Comparison of ENCODE assay signal across 18 cellular contexts in the genomic region with DNA sequence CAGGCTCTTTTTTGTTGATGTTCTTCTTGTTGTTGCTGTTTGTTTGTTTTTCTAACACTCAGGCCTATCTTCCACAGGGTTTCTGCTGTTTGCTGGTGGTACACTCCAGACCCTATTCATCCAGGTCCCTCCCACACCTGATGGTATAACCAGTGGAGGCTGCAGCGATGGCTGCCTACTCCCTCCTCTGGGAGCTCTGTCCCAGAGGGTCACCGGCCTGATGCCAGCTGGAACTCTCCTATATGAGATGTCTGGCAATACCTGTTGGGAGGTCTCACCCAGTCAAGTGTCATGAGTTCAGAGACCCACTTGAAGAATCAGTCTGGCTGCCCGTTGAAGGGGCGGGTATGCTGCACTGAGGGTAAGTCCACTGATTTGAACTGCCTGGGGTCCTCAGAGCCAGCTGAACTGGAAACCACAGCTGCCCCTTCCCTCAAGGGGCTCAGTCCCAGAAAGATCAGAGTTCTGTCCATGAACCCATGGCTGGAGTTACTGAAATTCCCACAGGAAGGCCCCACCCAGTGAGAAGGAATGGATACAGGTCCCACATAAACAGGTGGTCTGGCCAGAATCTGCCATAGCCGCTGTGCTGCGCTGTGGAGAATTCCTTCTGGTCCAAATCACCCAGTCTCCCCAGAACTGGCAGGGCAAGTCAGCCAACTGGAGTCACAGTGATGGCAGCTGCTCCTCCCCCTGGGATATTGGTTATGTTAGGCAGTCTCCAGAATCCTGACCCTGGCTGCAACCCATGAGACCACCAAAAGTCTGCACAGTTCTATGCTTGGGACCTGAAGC.
DNase-seq lines count a peak whose midpoint lies in the region; ATAC-seq and TF ChIP-seq lines count a peak whose summit lies in the region.
"Had no signal": no experiment of that assay in that cellular context is flagged by ENCODE, and none has a peak within 500 bp of the region (broad histone marks: within the 10 kb centered on the region; RNA-seq: fewer than 3 reads in every experiment).

No MANE protein-coding gene starts in this region.

- no peaks in the 10 kb centered on the region for H3K79me1 ChIP-seq in neuronal stem cell (ENCODE audit: low read depth, low read length)

- ATAC-seq in stimulated activated effector memory CD8-positive, alpha-beta T cell treated with anti-CD3 and anti-CD28 coated beads, Interleukin-12 subunit alpha, Interleukin-12 subunit beta, amount 100 ng/mL, for 72 hours, result peak; percentile 34
- ATAC-seq in GM21528 (IDR thresholded peaks at IDR 0.05; ENCODE audit: low FRiP score, unreplicated experiment), result no peak
- no peak for ATAC-seq in SK-N-SH treated with all-trans-retinoic acid at 6 μM for 48 hours
- ATAC-seq: GM23338 had no signal

- H4K91ac ChIP-seq in neuronal stem cell (ENCODE audit: low read depth, low read length, poor library complexity), result no peak overlapping the region

- H3K18ac ChIP-seq in neuronal stem cell (ENCODE audit: low read length), result peak overlapping the region; percentile 48

- peaks cover 29% of the 10 kb centered on the region for H3K9me3 Mint-ChIP-seq in endodermal cell
- H3K9me3 Mint-ChIP-seq in stimulated activated effector memory CD8-positive, alpha-beta T cell treated with anti-CD3 and anti-CD28 coated beads, Interleukin-12 subunit alpha, Interleukin-12 subunit beta, amount 100 ng/mL, for 72 hours, result peaks cover 24% of the 10 kb centered on the region

- 92 to 100% methylated on average over 1 to 6 of the region's 6 CpGs for WGBS in endodermal cell (ENCODE audit: insufficient coverage in 1 of 2, insufficient read length in 1 of 2), 2 experiments
- WGBS in neuronal stem cell (ENCODE audit: extremely low coverage in 2 of 2, insufficient read length in 2 of 2, insufficient replicate concordance in 1 of 2), 2 donors, result no CpG with 5 or more reads among the region's 6 CpGs

- no peak for TF ChIP-seq CTCF in endodermal cell (conservative IDR thresholded peaks at IDR 0.05)

- peak; percentile 1 for DNase-seq in LHCN-M2 (ENCODE audit: low read depth)
- peak; percentile 38 for DNase-seq in endodermal cell
- no peak for DNase-seq in neuronal stem cell (ENCODE audit: low spot score)
- no peak for DNase-seq in stimulated activated effector memory CD8-positive, alpha-beta T cell treated with anti-CD3 and anti-CD28 coated beads, Interleukin-12 subunit alpha, Interleukin-12 subunit beta, amount 100 ng/mL, for 72 hours (ENCODE audit: low spot score in 2 of 2)
- no peak for DNase-seq in HPDE6-E6E7 (ENCODE audit: extremely low spot score)
- DNase-seq: ACHN; BE2C; C1 segment of cervical spinal cord; CD4-positive, CD25-positive, alpha-beta regulatory T cell; CD8-positive, alpha-beta memory T cell; COR-L47; DMS 273 treated with DMSO at 0.1 percent for 48 hours; DND-41; EL; HCEC 1CT had no signal

- no peak overlapping the region for H2BK120ac ChIP-seq in neuronal stem cell (ENCODE audit: low read depth, low read length)

- no peaks in the 10 kb centered on the region for H3K36me3 Mint-ChIP-seq in endodermal cell (ENCODE audit: low read depth)
- H3K36me3 Mint-ChIP-seq in stimulated activated effector memory CD8-positive, alpha-beta T cell treated with anti-CD3 and anti-CD28 coated beads, Interleukin-12 subunit alpha, Interleukin-12 subunit beta, amount 100 ng/mL, for 72 hours, result no peaks in the 10 kb centered on the region
- H3K36me3 Mint-ChIP-seq: CD4-positive, CD25-positive, alpha-beta regulatory T cell; CD8-positive, alpha-beta memory T cell had no signal

- H3K36me3 ChIP-seq in endodermal cell (ENCODE audit: control insufficient read depth, insufficient read depth, low read length) (no peaks in the 10 kb centered on the region), neuronal stem cell (replicated peaks in 1 of 2; ENCODE audit: control insufficient read depth in 2 of 2, insufficient read depth in 2 of 2, low read length in 2 of 2) (no peaks in the 10 kb centered on the region)
- H3K36me3 ChIP-seq: BE2C had no signal

- no peak overlapping the region for H4K8ac ChIP-seq in neuronal stem cell (ENCODE audit: low read depth, low read length)

- H3K27ac Mint-ChIP-seq in endodermal cell, result no peak overlapping the region
- H3K27ac Mint-ChIP-seq in stimulated activated effector memory CD8-positive, alpha-beta T cell treated with anti-CD3 and anti-CD28 coated beads, Interleukin-12 subunit alpha, Interleukin-12 subunit beta, amount 100 ng/mL, for 72 hours, result no peak overlapping the region
- H3K27ac Mint-ChIP-seq: CD4-positive, CD25-positive, alpha-beta regulatory T cell; CD8-positive, alpha-beta memory T cell; GM23338 had no signal

- H3K4me1 ChIP-seq in endodermal cell (ENCODE audit: control insufficient read depth, insufficient read depth, low read length) (peaks cover 14% of the 10 kb centered on the region), neuronal stem cell (ENCODE audit: control insufficient read depth in 2 of 2, insufficient read depth in 1 of 2, low read depth in 1 of 2, low read length in 2 of 2) (no peaks in the 10 kb centered on the region)
- H3K4me1 ChIP-seq: BE2C had no signal

- H3K4me1 Mint-ChIP-seq in endodermal cell, result peaks cover 20% of the 10 kb centered on the region
- no peaks in the 10 kb centered on the region for H3K4me1 Mint-ChIP-seq in stimulated activated effector memory CD8-positive, alpha-beta T cell treated with anti-CD3 and anti-CD28 coated beads, Interleukin-12 subunit alpha, Interleukin-12 subunit beta, amount 100 ng/mL, for 72 hours
- H3K4me1 Mint-ChIP-seq: CD4-positive, CD25-positive, alpha-beta regulatory T cell; CD8-positive, alpha-beta memory T cell; GM23338 had no signal

- H3K9me3 ChIP-seq in endodermal cell (ENCODE audit: control insufficient read depth, low read length) (peaks cover 11% of the 10 kb centered on the region), neuronal stem cell (replicated peaks in 1 of 2; ENCODE audit: control insufficient read depth in 2 of 2, insufficient read depth in 1 of 2, low read depth in 1 of 2, low read length in 2 of 2) (no peaks in the 10 kb centered on the region)

- no peak overlapping the region for H2AFZ ChIP-seq in neuronal stem cell (ENCODE audit: low read length)
- H2AFZ ChIP-seq: GM23338 had no signal

- H3K4me3 ChIP-seq in endodermal cell (ENCODE audit: low read length) (no peak overlapping the region), neuronal stem cell (ENCODE audit: low read length in 2 of 2) (no peak overlapping the region)
- H3K4me3 ChIP-seq: GM23338 had no signal

- H2BK12ac ChIP-seq in neuronal stem cell (ENCODE audit: low read length), result no peak overlapping the region

- H3K27me3 ChIP-seq in endodermal cell (ENCODE audit: control insufficient read depth, insufficient read depth, low read length, poor library complexity, severe bottlenecking) (no peaks in the 10 kb centered on the region), neuronal stem cell (ENCODE audit: control insufficient read depth in 3 of 3, insufficient read depth in 3 of 3, low read depth in 1 of 3, low read length in 3 of 3) (no peaks in the 10 kb centered on the region)
- H3K27me3 ChIP-seq: BE2C had no signal

- H3K9ac ChIP-seq in endodermal cell (ENCODE audit: extremely low read depth, low read length, poor library complexity, severe bottlenecking) (no peak overlapping the region), neuronal stem cell (ENCODE audit: low read depth, low read length, poor library complexity) (no peak overlapping the region)

- H3K14ac ChIP-seq in neuronal stem cell (ENCODE audit: low read length), result no peak overlapping the region

- H2BK15ac ChIP-seq in neuronal stem cell (ENCODE audit: low read length), result no peak overlapping the region

- no peak overlapping the region for H2AK5ac ChIP-seq in neuronal stem cell (ENCODE audit: low read depth, low read length)

- H3K4me2 ChIP-seq in neuronal stem cell (ENCODE audit: insufficient read depth, low read length, poor library complexity, severe bottlenecking), result no peak overlapping the region
- H3K4me2 ChIP-seq: GM23338 had no signal

- H2BK5ac ChIP-seq in neuronal stem cell (ENCODE audit: low read length), result no peak overlapping the region

- H3K4me3 Mint-ChIP-seq in endodermal cell, result no peak overlapping the region
- no peak overlapping the region for H3K4me3 Mint-ChIP-seq in stimulated activated effector memory CD8-positive, alpha-beta T cell treated with anti-CD3 and anti-CD28 coated beads, Interleukin-12 subunit alpha, Interleukin-12 subunit beta, amount 100 ng/mL, for 72 hours
- H3K4me3 Mint-ChIP-seq: CD4-positive, CD25-positive, alpha-beta regulatory T cell; CD8-positive, alpha-beta memory T cell; GM23338 had no signal

- H3K4ac ChIP-seq in neuronal stem cell (ENCODE audit: low read length), result no peak overlapping the region

- H3K23ac ChIP-seq in neuronal stem cell (ENCODE audit: low read depth, low read length, poor library complexity), result no peak overlapping the region

- no peak overlapping the region for H3K27ac ChIP-seq in endodermal cell (ENCODE audit: low read depth, low read length)
- no peak overlapping the region for H3K27ac ChIP-seq in neuronal stem cell (replicated peaks; ENCODE audit: low read length)

- peaks cover 46% of the 10 kb centered on the region for H3K27me3 Mint-ChIP-seq in endodermal cell (ENCODE audit: insufficient read depth)
- H3K27me3 Mint-ChIP-seq: CD4-positive, CD25-positive, alpha-beta regulatory T cell; CD8-positive, alpha-beta memory T cell had no signal

TF ChIP-seq in SK-N-SH treated with all-trans-retinoic acid at 6 μM for 48 hours, 23 proteins besides CTCF, POLR2A, EP300 and RAD21 (continues in another document):
- no peak for TF ChIP-seq TOX (CRISPR knock-in tag; IDR thresholded peaks at IDR 0.05; ENCODE audit: borderline replicate concordance)
- no peak for TF ChIP-seq TSHZ2 (CRISPR knock-in tag; IDR thresholded peaks at IDR 0.05)

Comparison
In these comparisons a context has a peak if more than half of its experiments do, and no peak if none do; other contexts are left out.
1. DNase-seq: peak in LHCN-M2 (single experiment) and endodermal cell (single experiment); none in neuronal stem cell (single experiment), stimulated activated effector memory CD8-positive, alpha-beta T cell treated with anti-CD3 and anti-CD28 coated beads, Interleukin-12 subunit alpha, Interleukin-12 subunit beta, amount 100 ng/mL, for 72 hours (0 of 2) and HPDE6-E6E7 (single experiment).